ENCODE assay signal across 8 cellular contexts in the genomic region with DNA sequence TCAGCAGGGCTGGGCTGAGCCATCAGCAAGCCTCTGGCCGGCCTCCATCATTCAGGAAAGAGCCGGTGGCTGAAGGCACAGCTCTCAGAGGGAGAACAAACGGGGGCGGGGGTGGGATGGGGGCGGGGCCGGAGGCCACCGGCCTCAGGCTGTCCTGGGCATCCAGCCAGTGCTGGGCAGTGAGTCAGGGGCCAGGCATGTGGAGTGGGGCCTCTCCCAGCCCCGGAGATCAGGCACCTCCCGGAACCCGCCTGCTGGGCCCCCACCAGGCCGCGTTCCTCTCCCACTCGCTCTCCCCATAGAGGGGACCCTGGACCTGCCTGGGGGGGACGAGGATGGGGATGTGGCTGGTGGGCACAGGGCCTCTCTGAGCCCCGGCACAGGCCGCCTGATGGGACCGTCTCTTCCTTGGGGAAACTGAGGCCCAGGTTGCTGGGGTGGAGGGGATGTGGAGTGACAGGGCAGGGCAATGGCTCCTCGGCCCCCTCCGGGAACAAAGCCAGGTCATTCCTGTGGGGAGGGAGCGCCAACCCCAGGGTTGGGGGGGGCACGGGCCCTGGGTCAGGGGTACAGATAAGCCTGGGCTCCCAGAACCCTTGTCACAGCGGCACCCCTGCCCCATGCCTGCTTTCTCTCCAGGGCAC. TPM values are rescaled to one million over a fixed set of nuclear protein-coding genes. Genes with fewer than 3 reads are reported as not detected.
DNase-seq lines count a peak whose midpoint lies in the region; TF ChIP-seq lines count a peak whose summit lies in the region.

No MANE protein-coding gene starts in this region.

- no peak for TF ChIP-seq CTCF in adrenal gland (IDR thresholded peaks at IDR 0.05)
- no peak for TF ChIP-seq CTCF in left ventricle myocardium inferior (IDR thresholded peaks at IDR 0.05; ENCODE audit: borderline replicate concordance)

- DNase-seq in DMS153 (lab: John Stamatoyannopoulos, UW) (peak; percentile 41), DMS153 treated with DMSO at 0.1 percent for 48 hours (lab: John Stamatoyannopoulos, UW; ENCODE audit: unreplicated experiment) (no peak), adrenal gland (peak; percentile 93 to 97 (median 96)), left ventricle myocardium inferior (peak; percentile 92), putamen (ENCODE audit: low spot score) (peak; percentile 33), MV-4-11 (lab: John Stamatoyannopoulos, UW) (no peak), CD1c-positive myeloid dendritic cell (ENCODE audit: extremely low spot score) (no peak), NCI-H774 (lab: John Stamatoyannopoulos, UW) (no peak)

- no peaks in the 10 kb centered on the region for H3K9me3 ChIP-seq in adrenal gland (replicated peaks in 1 of 3)
- H3K9me3 ChIP-seq in left ventricle myocardium inferior (replicated peaks): peaks cover 4% of the 10 kb centered on the region

- TF ChIP-seq POLR2A in adrenal gland (IDR thresholded peaks at IDR 0.05): peak in 1 of 2 donors; percentile 33

- no peaks in the 10 kb centered on the region for H3K36me3 ChIP-seq in adrenal gland (replicated peaks in 1 of 2)
- no peaks in the 10 kb centered on the region for H3K36me3 ChIP-seq in left ventricle myocardium inferior

- peaks cover 44 to 46% of the 10 kb centered on the region in 2 donors for H3K4me1 ChIP-seq in adrenal gland (replicated peaks in 1 of 2)
- peaks cover 68% of the 10 kb centered on the region for H3K4me1 ChIP-seq in left ventricle myocardium inferior

- H3K4me3 ChIP-seq in adrenal gland (peak overlapping the region in 1 of 4 donors; percentile 42), left ventricle myocardium inferior (peak overlapping the region; percentile 56)

- no peaks in the 10 kb centered on the region for H3K27me3 ChIP-seq in adrenal gland
- H3K27me3 ChIP-seq in left ventricle myocardium inferior (ENCODE audit: low read depth): no peaks in the 10 kb centered on the region

- H3K27ac ChIP-seq in adrenal gland: peak overlapping the region; percentile 72 to 99 (median 97)
- peak overlapping the region; percentile 100 for H3K27ac ChIP-seq in left ventricle myocardium inferior (replicated peaks)

- WGBS in adrenal gland, 4 donors: 0 to 7% (median 1%) methylated on average over 4 to 22 of the region's 22 CpGs

- intact Hi-C loops in adrenal gland (cut with DNase I): no loop called here
- intact Hi-C loops in left ventricle myocardium inferior (cut with micrococcal nuclease): no loop called here

RNA-seq across cellular contexts. Expression of gene SPC24, which starts 12.9 kb away (rescaled TPM):
- total RNA-seq in adrenal gland: 1 to 10 TPM in 7 of 8 donors, under 1 TPM in 1; 0.60 to 7.8 (median 4.2) TPM
- polyA plus RNA-seq in adrenal gland: 1 to 10 TPM in 2 of 3 donors, under 1 TPM in 1; 0.84 to 9.8 (median 1.7) TPM
- total RNA-seq in left ventricle myocardium inferior: 3.9 TPM

RNA-seq across cellular contexts. Expression of gene LDLR, which starts 53.4 kb away (rescaled TPM):
- 1,000 to 10,000 TPM in 1 of 8 donors, 100 to 1,000 TPM in 5, 10 to 100 TPM in 2; 87.2 to 2,114 (median 204) TPM for total RNA-seq in adrenal gland
- 100 to 1,000 TPM in 2 of 3 donors, 10 to 100 TPM in 1; 35.4 to 121 (median 105) TPM for polyA plus RNA-seq in adrenal gland
- total RNA-seq in left ventricle myocardium inferior: 8.2 TPM

RNA-seq across cellular contexts. Expression of gene KANK2, which starts 54.7 kb away (rescaled TPM):
- 100 to 1,000 TPM in 7 of 8 donors, 10 to 100 TPM in 1; 51.3 to 395 (median 194) TPM for total RNA-seq in adrenal gland
- 100 to 1,000 TPM in 1 of 3 donors, 10 to 100 TPM in 2; 44.4 to 149 (median 62.7) TPM for polyA plus RNA-seq in adrenal gland
- total RNA-seq in left ventricle myocardium inferior: 326 TPM

Comparison
In these comparisons a context has a peak if more than half of its experiments do, and no peak if none do; other contexts are left out.
1. DNase-seq: peak in DMS153 (single experiment), adrenal gland (7 of 7), left ventricle myocardium inferior (single experiment) and putamen (single experiment); none in DMS153 treated with DMSO at 0.1 percent for 48 hours (single experiment), MV-4-11 (single experiment), CD1c-positive myeloid dendritic cell (single experiment) and NCI-H774 (single experiment).